In the genomic region with DNA sequence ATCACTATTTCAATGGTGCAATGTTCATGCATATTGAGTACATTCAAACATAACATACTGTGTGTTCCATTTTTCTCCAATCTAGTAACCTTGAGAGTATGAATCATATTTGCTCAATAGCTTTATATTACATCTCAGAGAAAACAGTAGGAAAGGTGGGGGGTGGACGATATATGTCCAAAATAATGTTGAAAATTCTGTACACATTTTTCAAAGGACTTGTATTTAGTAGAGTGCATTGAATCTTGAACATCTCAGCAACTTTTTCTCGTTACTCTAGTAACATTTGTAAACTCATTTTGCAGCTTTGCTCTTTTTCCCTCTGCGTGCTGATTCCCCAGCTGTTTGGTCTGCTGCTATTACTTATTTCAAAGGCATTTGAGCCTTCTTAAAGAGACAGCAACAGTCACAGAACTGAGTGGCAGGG, we compare ENCODE assay signal across 14 cellular contexts.
DNase-seq lines count a peak whose midpoint lies in the region; ATAC-seq and TF ChIP-seq lines count a peak whose summit lies in the region.
"Had no signal": no experiment of that assay in that cellular context is flagged by ENCODE, and none has a peak within 500 bp of the region (broad histone marks: within the 10 kb centered on the region; RNA-seq: fewer than 3 reads in every experiment).

No MANE protein-coding gene starts in this region.

- DNase-seq in DMS53 (lab: John Stamatoyannopoulos, UW) = peak; percentile 4
- no peak for DNase-seq in DMS53 treated with DMSO at 0.1 percent for 48 hours (lab: John Stamatoyannopoulos, UW; ENCODE audit: unreplicated experiment)
- DNase-seq in fibroblast of the conjunctiva (ENCODE audit: low read depth) = peak; percentile 40
- DNase-seq in NCI-H774 (lab: John Stamatoyannopoulos, UW) = no peak
- no peak for DNase-seq in NCI-H345 (lab: John Stamatoyannopoulos, UW)
- DNase-seq in naive thymus-derived CD4-positive, alpha-beta T cell = no peak
- DNase-seq: activated CD8-positive, alpha-beta memory T cell treated with anti-CD3 and anti-CD28 coated beads for 24 hours; activated naive CD4-positive, alpha-beta T cell treated with anti-CD3 and anti-CD28 coated beads, Interleukin-2, amount 10 ng/mL, durations not matched to agents 7 days and 5 days; dorsolateral prefrontal cortex; RPMI8226 had no signal

- H3K4me1 Mint-ChIP-seq in naive thymus-derived CD4-positive, alpha-beta T cell = no peaks in the 10 kb centered on the region
- H3K4me1 Mint-ChIP-seq: activated naive CD4-positive, alpha-beta T cell treated with anti-CD3 and anti-CD28 coated beads, Interleukin-2, amount 10 ng/mL, durations not matched to agents 7 days and 5 days had no signal

- intact Hi-C loops in naive thymus-derived CD4-positive, alpha-beta T cell (cut with micrococcal nuclease) = no loop called here

- H3K27ac Mint-ChIP-seq in naive thymus-derived CD4-positive, alpha-beta T cell = no peak overlapping the region
- H3K27ac Mint-ChIP-seq: activated naive CD4-positive, alpha-beta T cell treated with anti-CD3 and anti-CD28 coated beads, Interleukin-2, amount 10 ng/mL, durations not matched to agents 7 days and 5 days; type B pancreatic cell had no signal

- no peaks in the 10 kb centered on the region for H3K27me3 Mint-ChIP-seq in naive thymus-derived CD4-positive, alpha-beta T cell
- H3K27me3 Mint-ChIP-seq: activated naive CD4-positive, alpha-beta T cell treated with anti-CD3 and anti-CD28 coated beads, Interleukin-2, amount 10 ng/mL, durations not matched to agents 7 days and 5 days; type B pancreatic cell had no signal

- H3K27ac ChIP-seq in naive thymus-derived CD4-positive, alpha-beta T cell (ENCODE audit: low read depth, low read length) = no peak overlapping the region
- H3K27ac ChIP-seq: dorsolateral prefrontal cortex, neutrophil had no signal

- H3K9me3 Mint-ChIP-seq in naive thymus-derived CD4-positive, alpha-beta T cell = peaks cover 0 to 12% (median 3%) of the 10 kb centered on the region in 11 donors
- H3K9me3 Mint-ChIP-seq: type B pancreatic cell had no signal

- no peaks in the 10 kb centered on the region for H3K27me3 ChIP-seq in skeletal muscle satellite cell (ENCODE audit: control insufficient read depth, insufficient read depth, low read length)
- H3K27me3 ChIP-seq in naive thymus-derived CD4-positive, alpha-beta T cell (ENCODE audit: control insufficient read depth in 2 of 2, insufficient read depth in 2 of 2, low read length in 2 of 2) = no peaks in the 10 kb centered on the region
- H3K27me3 ChIP-seq: dorsolateral prefrontal cortex, neutrophil had no signal

- POLR2A ChIA-PET in naive thymus-derived CD4-positive, alpha-beta T cell (lab: Charles Lee) = no interaction called here

- ATAC-seq in SK-N-SH treated with all-trans-retinoic acid at 6 μM for 48 hours = peak; percentile 91
- no peak for ATAC-seq in naive thymus-derived CD4-positive, alpha-beta T cell

- peak overlapping the region; percentile 62 for H3K4me2 ChIP-seq in skeletal muscle satellite cell (ENCODE audit: low read length)

- no peaks in the 10 kb centered on the region for H3K36me3 Mint-ChIP-seq in naive thymus-derived CD4-positive, alpha-beta T cell
- H3K36me3 Mint-ChIP-seq: activated naive CD4-positive, alpha-beta T cell treated with anti-CD3 and anti-CD28 coated beads, Interleukin-2, amount 10 ng/mL, durations not matched to agents 7 days and 5 days; type B pancreatic cell had no signal

- no peaks in the 10 kb centered on the region for H3K36me3 ChIP-seq in skeletal muscle satellite cell (ENCODE audit: insufficient read depth, low read length)
- no peaks in the 10 kb centered on the region for H3K36me3 ChIP-seq in naive thymus-derived CD4-positive, alpha-beta T cell (ENCODE audit: control insufficient read depth in 2 of 3, insufficient read depth in 3 of 3, low read length in 3 of 3)
- H3K36me3 ChIP-seq: neutrophil had no signal

- H3K9me3 ChIP-seq in skeletal muscle satellite cell (replicated peaks; ENCODE audit: low read length) = no peaks in the 10 kb centered on the region
- no peaks in the 10 kb centered on the region for H3K9me3 ChIP-seq in naive thymus-derived CD4-positive, alpha-beta T cell (ENCODE audit: control insufficient read depth in 2 of 3, low read length in 3 of 3)
- H3K9me3 ChIP-seq: neutrophil had no signal

- H3K4me3 Mint-ChIP-seq in naive thymus-derived CD4-positive, alpha-beta T cell = no peak overlapping the region
- H3K4me3 Mint-ChIP-seq: activated naive CD4-positive, alpha-beta T cell treated with anti-CD3 and anti-CD28 coated beads, Interleukin-2, amount 10 ng/mL, durations not matched to agents 7 days and 5 days; type B pancreatic cell had no signal

- no peak overlapping the region for H3K9ac ChIP-seq in skeletal muscle satellite cell (ENCODE audit: low read depth, low read length)

- H3K4me3 ChIP-seq in skeletal muscle satellite cell (ENCODE audit: low read length) = peak overlapping the region; percentile 39
- H3K4me3 ChIP-seq in naive thymus-derived CD4-positive, alpha-beta T cell (ENCODE audit: low read length) = no peak overlapping the region
- H3K4me3 ChIP-seq: dorsolateral prefrontal cortex had no signal

- H3K4me1 ChIP-seq in skeletal muscle satellite cell (ENCODE audit: control insufficient read depth, insufficient read depth, low read length) = peaks cover 12% of the 10 kb centered on the region
- no peaks in the 10 kb centered on the region for H3K4me1 ChIP-seq in naive thymus-derived CD4-positive, alpha-beta T cell (ENCODE audit: control insufficient read depth in 2 of 2, insufficient read depth in 2 of 2, low read length in 2 of 2)

- CTCF ChIA-PET in naive thymus-derived CD4-positive, alpha-beta T cell (lab: Charles Lee) = no interaction called here

TF ChIP-seq in SK-N-SH treated with all-trans-retinoic acid at 6 μM for 48 hours, 23 proteins besides CTCF, POLR2A, EP300 and RAD21:
- TF ChIP-seq ESRRG (CRISPR knock-in tag; IDR thresholded peaks at IDR 0.05) (no peak), PPARA (CRISPR knock-in tag; IDR thresholded peaks at IDR 0.05; ENCODE audit: borderline replicate concordance) (no peak), OSR1 (CRISPR knock-in tag; IDR thresholded peaks at IDR 0.05) (no peak), ZNF70 (CRISPR knock-in tag; IDR thresholded peaks at IDR 0.05) (no peak), TCF4 (CRISPR knock-in tag; IDR thresholded peaks at IDR 0.05; ENCODE audit: borderline replicate concordance) (no peak), ZFP30 (CRISPR knock-in tag; IDR thresholded peaks at IDR 0.05) (no peak), ZNF8 (CRISPR knock-in tag; IDR thresholded peaks at IDR 0.05) (no peak), ZNF565 (CRISPR knock-in tag; conservative IDR thresholded peaks at IDR 0.05; ENCODE audit: low read depth) (no peak), SNAI2 (CRISPR knock-in tag; IDR thresholded peaks at IDR 0.05) (no peak), CSDC2 (CRISPR knock-in tag; IDR thresholded peaks at IDR 0.05) (no peak), ZFP3 (CRISPR knock-in tag; IDR thresholded peaks at IDR 0.05) (no peak), TOX (CRISPR knock-in tag; IDR thresholded peaks at IDR 0.05; ENCODE audit: borderline replicate concordance) (no peak)
- TF ChIP-seq, protein P1, sequence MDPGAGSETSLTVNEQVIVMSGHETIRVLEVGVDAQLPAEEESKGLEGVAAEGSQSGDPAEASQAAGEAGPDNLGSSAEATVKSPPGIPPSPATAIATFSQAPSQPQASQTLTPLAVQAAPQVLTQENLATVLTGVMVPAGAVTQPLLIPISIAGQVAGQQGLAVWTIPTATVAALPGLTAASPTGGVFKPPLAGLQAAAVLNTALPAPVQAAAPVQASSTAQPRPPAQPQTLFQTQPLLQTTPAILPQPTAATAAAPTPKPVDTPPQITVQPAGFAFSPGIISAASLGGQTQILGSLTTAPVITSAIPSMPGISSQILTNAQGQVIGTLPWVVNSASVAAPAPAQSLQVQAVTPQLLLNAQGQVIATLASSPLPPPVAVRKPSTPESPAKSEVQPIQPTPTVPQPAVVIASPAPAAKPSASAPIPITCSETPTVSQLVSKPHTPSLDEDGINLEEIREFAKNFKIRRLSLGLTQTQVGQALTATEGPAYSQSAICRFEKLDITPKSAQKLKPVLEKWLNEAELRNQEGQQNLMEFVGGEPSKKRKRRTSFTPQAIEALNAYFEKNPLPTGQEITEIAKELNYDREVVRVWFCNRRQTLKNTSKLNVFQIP (CRISPR knock-in tag; IDR thresholded peaks at IDR 0.05; ENCODE audit: borderline replicate concordance, low read depth) = no peak
TF ChIP-seq in SK-N-SH treated with all-trans-retinoic acid at 6 μM for 48 hours: peak in this region for 0.

Comparison
In these comparisons a context has a peak if more than half of its experiments do, and no peak if none do; other contexts are left out.
1. DNase-seq: peak in DMS53 (single experiment) and fibroblast of the conjunctiva (single experiment); none in DMS53 treated with DMSO at 0.1 percent for 48 hours (single experiment), NCI-H774 (single experiment), NCI-H345 (single experiment) and naive thymus-derived CD4-positive, alpha-beta T cell (0 of 9).